In genomic region chr11:74490945-74491344, GRCh38 we compare ENCODE assay signal across 24 cellular contexts. TPM values are rescaled to one million over a fixed set of nuclear protein-coding genes. Genes with fewer than 3 reads are reported as not detected.
A peak's percentile ranks its signal among the peaks of the same experiment; 100 is the strongest.
DNase-seq lines count a peak whose midpoint lies in the region; ATAC-seq and TF ChIP-seq lines count a peak whose summit lies in the region.
"Had no signal": no experiment of that assay in that cellular context is flagged by ENCODE, and none has a peak within 500 bp of the region (broad histone marks: within the 10 kb centered on the region; RNA-seq: fewer than 3 reads in every experiment).

No MANE protein-coding gene starts in this region.

- POLR2A ChIA-PET in activated CD8-positive, alpha-beta T cell treated with anti-CD3 and anti-CD28 coated beads for 36 hours (lab: Charles Lee) = no interaction called here
- POLR2A ChIA-PET in activated CD8-positive, alpha-beta T cell treated with anti-CD3 and anti-CD28 coated beads, Interleukin-2, amount 10 ng/mL, durations not matched to agents 7 days and 5 days (lab: Charles Lee) = no interaction called here

- H3K4me3 Mint-ChIP-seq in activated CD8-positive, alpha-beta T cell treated with anti-CD3 and anti-CD28 coated beads for 36 hours = no peak overlapping the region
- H3K4me3 Mint-ChIP-seq in activated CD8-positive, alpha-beta T cell treated with anti-CD3 and anti-CD28 coated beads, Interleukin-2, amount 10 ng/mL, durations not matched to agents 7 days and 5 days = no peak overlapping the region
- H3K4me3 Mint-ChIP-seq in activated T-helper 17 cell treated with anti-CD3 and anti-CD28 coated beads, Interleukin-2, amount 50 U/mL, for 72 hours = no peak overlapping the region
- H3K4me3 Mint-ChIP-seq: H9 had no signal

- no peak for ATAC-seq in activated CD8-positive, alpha-beta T cell treated with anti-CD3 and anti-CD28 coated beads for 36 hours
- ATAC-seq in activated CD8-positive, alpha-beta T cell treated with anti-CD3 and anti-CD28 coated beads, Interleukin-2, amount 10 ng/mL, durations not matched to agents 7 days and 5 days = no peak
- no peak for ATAC-seq in activated T-helper 17 cell treated with anti-CD3 and anti-CD28 coated beads, Interleukin-2, amount 50 U/mL, for 72 hours (replicated peaks)

- no peak for DNase-seq in activated CD8-positive, alpha-beta T cell treated with anti-CD3 and anti-CD28 coated beads for 36 hours
- no peak for DNase-seq in activated CD8-positive, alpha-beta T cell treated with anti-CD3 and anti-CD28 coated beads, Interleukin-2, amount 10 ng/mL, durations not matched to agents 7 days and 5 days
- DNase-seq in MV-4-11 (lab: John Stamatoyannopoulos, UW) (peak; percentile 71), RKO (ENCODE audit: low spot score) (no peak), retina (no peak), GM20000 (ENCODE audit: low spot score) (no peak)
- DNase-seq: DMS153; DND-41; GM23248; H9; KBM-7; NCI-H1092 treated with DMSO at 0.1 percent for 48 hours; NCI-H1436; NCI-H187 treated with DMSO at 0.1 percent for 48 hours; NCI-H2171 treated with DMSO at 0.1 percent for 48 hours; NCI-H345; NCI-H748 treated with DMSO at 0.1 percent for 48 hours; NK-92 treated with Interleukin-12 subunit alpha and Interleukin-12 subunit beta, amount 100 ng/mL, for 24 hours; SHP77; SK-N-SH; SW 1271 had no signal

- peaks cover 16% of the 10 kb centered on the region for H3K4me1 Mint-ChIP-seq in activated CD8-positive, alpha-beta T cell treated with anti-CD3 and anti-CD28 coated beads for 36 hours (ENCODE audit: low read depth)
- peaks cover 18% of the 10 kb centered on the region for H3K4me1 Mint-ChIP-seq in activated CD8-positive, alpha-beta T cell treated with anti-CD3 and anti-CD28 coated beads, Interleukin-2, amount 10 ng/mL, durations not matched to agents 7 days and 5 days (ENCODE audit: low read depth)
- peaks cover 20% of the 10 kb centered on the region for H3K4me1 Mint-ChIP-seq in activated T-helper 17 cell treated with anti-CD3 and anti-CD28 coated beads, Interleukin-2, amount 50 U/mL, for 72 hours

- no peaks in the 10 kb centered on the region for H3K27me3 Mint-ChIP-seq in activated CD8-positive, alpha-beta T cell treated with anti-CD3 and anti-CD28 coated beads for 36 hours
- no peaks in the 10 kb centered on the region for H3K27me3 Mint-ChIP-seq in activated CD8-positive, alpha-beta T cell treated with anti-CD3 and anti-CD28 coated beads, Interleukin-2, amount 10 ng/mL, durations not matched to agents 7 days and 5 days (ENCODE audit: low read depth)
- no peaks in the 10 kb centered on the region for H3K27me3 Mint-ChIP-seq in activated T-helper 17 cell treated with anti-CD3 and anti-CD28 coated beads, Interleukin-2, amount 50 U/mL, for 72 hours

- no peaks in the 10 kb centered on the region for H3K36me3 Mint-ChIP-seq in activated CD8-positive, alpha-beta T cell treated with anti-CD3 and anti-CD28 coated beads for 36 hours (ENCODE audit: low read depth)
- H3K36me3 Mint-ChIP-seq in activated CD8-positive, alpha-beta T cell treated with anti-CD3 and anti-CD28 coated beads, Interleukin-2, amount 10 ng/mL, durations not matched to agents 7 days and 5 days (ENCODE audit: low read depth) = no peaks in the 10 kb centered on the region
- H3K36me3 Mint-ChIP-seq in activated T-helper 17 cell treated with anti-CD3 and anti-CD28 coated beads, Interleukin-2, amount 50 U/mL, for 72 hours (ENCODE audit: low read depth) = no peaks in the 10 kb centered on the region

- intact Hi-C loops in activated CD8-positive, alpha-beta T cell treated with anti-CD3 and anti-CD28 coated beads for 36 hours (cut with micrococcal nuclease) = no loop called here

- peak overlapping the region; percentile 31 for H3K27ac Mint-ChIP-seq in activated CD8-positive, alpha-beta T cell treated with anti-CD3 and anti-CD28 coated beads for 36 hours
- no peak overlapping the region for H3K27ac Mint-ChIP-seq in activated CD8-positive, alpha-beta T cell treated with anti-CD3 and anti-CD28 coated beads, Interleukin-2, amount 10 ng/mL, durations not matched to agents 7 days and 5 days
- H3K27ac Mint-ChIP-seq in activated T-helper 17 cell treated with anti-CD3 and anti-CD28 coated beads, Interleukin-2, amount 50 U/mL, for 72 hours = peak overlapping the region; percentile 87

- CTCF ChIA-PET in activated CD8-positive, alpha-beta T cell treated with anti-CD3 and anti-CD28 coated beads for 36 hours (lab: Charles Lee) = interaction anchor here (1.3 to 1.5 kb wide), 2 partner anchors 37 to 38 kb away, joined by 4 read pairs; no protein-coding TSS in a partner anchor
- CTCF ChIA-PET in activated CD8-positive, alpha-beta T cell treated with anti-CD3 and anti-CD28 coated beads, Interleukin-2, amount 10 ng/mL, durations not matched to agents 7 days and 5 days (lab: Charles Lee) = no interaction called here

- TF ChIP-seq CTCF in activated CD8-positive, alpha-beta T cell treated with anti-CD3 and anti-CD28 coated beads for 36 hours (IDR thresholded peaks at IDR 0.05) = no peak
- TF ChIP-seq CTCF in GM20000 (IDR thresholded peaks at IDR 0.05; ENCODE audit: extremely low read depth, missing control alignments) = no peak

- H3K9me3 Mint-ChIP-seq in activated CD8-positive, alpha-beta T cell treated with anti-CD3 and anti-CD28 coated beads for 36 hours = no peaks in the 10 kb centered on the region
- no peaks in the 10 kb centered on the region for H3K9me3 Mint-ChIP-seq in activated CD8-positive, alpha-beta T cell treated with anti-CD3 and anti-CD28 coated beads, Interleukin-2, amount 10 ng/mL, durations not matched to agents 7 days and 5 days (ENCODE audit: insufficient read depth)
- H3K9me3 Mint-ChIP-seq in activated T-helper 17 cell treated with anti-CD3 and anti-CD28 coated beads, Interleukin-2, amount 50 U/mL, for 72 hours = no peaks in the 10 kb centered on the region

RNA-seq across cellular contexts. Expression of gene LIPT2, which starts 2.6 kb away (rescaled TPM):
- 1 to 10 TPM; 5.9 to 6.8 TPM for total RNA-seq in activated CD8-positive, alpha-beta T cell treated with anti-CD3 and anti-CD28 coated beads for 36 hours
- 1 to 10 TPM; 3.1 to 4.4 TPM for total RNA-seq in activated CD8-positive, alpha-beta T cell treated with anti-CD3 and anti-CD28 coated beads, Interleukin-2, amount 10 ng/mL, durations not matched to agents 7 days and 5 days
- total RNA-seq in activated T-helper 17 cell treated with anti-CD3 and anti-CD28 coated beads, Interleukin-2, amount 50 U/mL, for 72 hours = 1 to 10 TPM; 3.7 to 4.1 TPM

RNA-seq across cellular contexts. Expression of gene KCNE3, which starts 23.6 kb away (rescaled TPM):
- not detected for total RNA-seq in activated CD8-positive, alpha-beta T cell treated with anti-CD3 and anti-CD28 coated beads for 36 hours
- not detected for total RNA-seq in activated CD8-positive, alpha-beta T cell treated with anti-CD3 and anti-CD28 coated beads, Interleukin-2, amount 10 ng/mL, durations not matched to agents 7 days and 5 days
- total RNA-seq in activated T-helper 17 cell treated with anti-CD3 and anti-CD28 coated beads, Interleukin-2, amount 50 U/mL, for 72 hours = not detected
- total RNA-seq: A172, MCF 10A had no signal
